In the genomic region with DNA sequence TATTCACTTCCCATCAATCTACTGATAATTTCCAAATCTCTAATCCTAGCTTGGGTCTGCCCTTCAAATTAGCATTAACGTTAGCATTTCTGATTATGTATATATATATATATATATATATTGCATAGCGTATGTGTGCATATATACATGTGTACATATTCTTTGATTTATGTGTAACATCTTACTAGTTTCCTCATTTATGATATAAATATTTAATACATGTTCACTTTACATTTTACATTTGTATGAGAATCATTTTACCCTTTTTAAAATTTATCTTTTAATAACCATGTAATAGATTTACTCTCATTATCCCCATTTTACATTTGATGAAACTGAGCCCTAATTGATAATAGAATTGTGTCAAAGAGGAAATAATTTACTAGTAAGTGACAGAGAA, we compare ENCODE assay signal across 18 cellular contexts.
"Had no signal": no experiment of that assay in that cellular context is flagged by ENCODE, and none has a peak within 500 bp of the region (broad histone marks: within the 10 kb centered on the region; RNA-seq: fewer than 3 reads in every experiment).

No MANE protein-coding gene starts in this region.

- H3K4me3 ChIP-seq: stomach, suprapubic skin, testis, thoracic aorta, thyroid gland, tibial artery, tibial nerve, transverse colon, upper lobe of left lung, upper lobe of right lung, uterus, vagina had no signal

- H3K36me3 ChIP-seq: stomach, suprapubic skin, thoracic aorta, thyroid gland, tibial artery, tibial nerve, transverse colon, upper lobe of left lung, upper lobe of right lung, uterus, vagina had no signal

- H3K4me1 ChIP-seq: stomach, suprapubic skin, testis, thyroid gland, tibial artery, tibial nerve, transverse colon, upper lobe of left lung, upper lobe of right lung, uterus, vagina had no signal

- H3K9me3 ChIP-seq: suprapubic skin, testis, thoracic aorta, thyroid gland, tibial artery, transverse colon, upper lobe of right lung, uterus, vagina had no signal

- H3K27ac ChIP-seq: stomach, suprapubic skin, testis, thoracic aorta, thyroid gland, tibial artery, tibial nerve, transverse colon, upper lobe of left lung, upper lobe of right lung, uterus, vagina had no signal

- ATAC-seq: stimulated activated effector memory CD8-positive, alpha-beta T cell treated with anti-CD3 and anti-CD28 coated beads, Interleukin-12 subunit alpha, Interleukin-12 subunit beta, amount 100 ng/mL, for 72 hours; stimulated activated memory B cell treated with anti-CD40 and anti-IgM and Interleukin-4, amounts not matched to agents 10 μg/mL and 1 μg/mL and 100 μg/mL, for 72 hours; stimulated activated naive B cell treated with anti-CD40 and anti-IgM and Interleukin-4, amounts not matched to agents 10 μg/mL and 1 μg/mL and 100 μg/mL, for 72 hours; stimulated activated naive CD8-positive, alpha-beta T cell treated with anti-CD3 and anti-CD28 coated beads, Interleukin-15, amount 100 ng/mL, for 72 hours; stimulated activated naive CD8-positive, alpha-beta T cell treated with anti-CD3 and anti-CD28 coated beads, Interleukin-15, Interleukin-2, amounts not matched to agents 100 U/mL and 50 U/mL, for 24 hours; upper lobe of right lung had no signal

- FAIRE-seq: urothelium cell line had no signal
